Comparison of ENCODE assay signal across 11 cellular contexts in the genomic region with DNA sequence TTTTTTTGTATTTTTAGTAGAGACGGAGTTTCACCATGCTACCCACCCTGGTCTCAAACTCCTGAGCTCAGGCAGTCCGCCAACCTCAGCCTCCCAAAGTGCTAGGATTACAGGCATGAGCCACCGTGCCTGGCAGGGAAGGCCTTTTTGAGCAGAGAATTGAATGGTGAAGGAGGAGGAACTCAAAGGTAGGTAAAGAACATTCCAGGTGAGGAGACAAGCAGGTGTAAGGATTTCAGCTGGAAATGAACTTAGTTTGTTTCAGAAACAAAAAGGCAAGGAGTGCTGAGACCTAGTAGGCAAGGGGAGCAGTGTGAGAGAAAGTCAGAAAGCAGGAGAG. TPM values are rescaled to one million over a fixed set of nuclear protein-coding genes. Genes with fewer than 3 reads are reported as not detected.
DNase-seq lines count a peak whose midpoint lies in the region; ATAC-seq and TF ChIP-seq lines count a peak whose summit lies in the region.
"Had no signal": no experiment of that assay in that cellular context is flagged by ENCODE, and none has a peak within 500 bp of the region (broad histone marks: within the 10 kb centered on the region; RNA-seq: fewer than 3 reads in every experiment).

No MANE protein-coding gene starts in this region.

- DNase-seq in natural killer cell treated with Interleukin-12 subunit alpha and Interleukin-12 subunit beta and Interleukin-15 and Interleukin-18, amount 100 ng/mL, for 72 hours (ENCODE audit: low spot score), result no peak
- DNase-seq in natural killer cell, result no peak
- no peak for DNase-seq in RWPE2 (ENCODE audit: low spot score)
- no peak for DNase-seq in foreskin fibroblast
- no peak for DNase-seq in mesenteric fat pad (ENCODE audit: low spot score)
- DNase-seq in NCI-H1417 (lab: John Stamatoyannopoulos, UW), result no peak
- DNase-seq in NCI-H1092 (lab: John Stamatoyannopoulos, UW), result no peak
- no peak for DNase-seq in RKO (ENCODE audit: low spot score)
- DNase-seq: CD4-positive, alpha-beta memory T cell; MV-4-11 had no signal

- H3K4me3 Mint-ChIP-seq in natural killer cell treated with Interleukin-12 subunit alpha and Interleukin-12 subunit beta and Interleukin-15 and Interleukin-18, amount 100 ng/mL, for 72 hours, result peak overlapping the region; percentile 93
- no peak overlapping the region for H3K4me3 Mint-ChIP-seq in natural killer cell

- peaks cover 56% of the 10 kb centered on the region for H3K36me3 ChIP-seq in RWPE2 (ENCODE audit: low read depth)

- H3K4me1 Mint-ChIP-seq in natural killer cell treated with Interleukin-12 subunit alpha and Interleukin-12 subunit beta and Interleukin-15 and Interleukin-18, amount 100 ng/mL, for 72 hours (ENCODE audit: low read depth in 2 of 2), result peaks cover 15 to 17% of the 10 kb centered on the region in 2 donors
- H3K4me1 Mint-ChIP-seq in natural killer cell, result peaks cover 16 to 18% of the 10 kb centered on the region in 2 donors

- H3K4me3 ChIP-seq in RWPE2 (ENCODE audit: severe bottlenecking) (peak overlapping the region; percentile 12), foreskin fibroblast (ENCODE audit: low read depth in 1 of 2, low read length in 2 of 2) (peak overlapping the region; percentile 7 to 42)

- peaks cover 5% of the 10 kb centered on the region for H3K36me3 Mint-ChIP-seq in natural killer cell treated with Interleukin-12 subunit alpha and Interleukin-12 subunit beta and Interleukin-15 and Interleukin-18, amount 100 ng/mL, for 72 hours
- no peaks in the 10 kb centered on the region for H3K36me3 Mint-ChIP-seq in natural killer cell

- intact Hi-C loops in natural killer cell (cut with micrococcal nuclease), result no loop called here

- no peaks in the 10 kb centered on the region for H3K9me3 Mint-ChIP-seq in natural killer cell treated with Interleukin-12 subunit alpha and Interleukin-12 subunit beta and Interleukin-15 and Interleukin-18, amount 100 ng/mL, for 72 hours
- no peaks in the 10 kb centered on the region for H3K9me3 Mint-ChIP-seq in natural killer cell
- H3K9me3 Mint-ChIP-seq: CD4-positive, alpha-beta memory T cell had no signal

- peaks cover 8% of the 10 kb centered on the region for H3K4me1 ChIP-seq in RWPE2 (ENCODE audit: insufficient read depth, poor library complexity, severe bottlenecking)

- no peak overlapping the region for H3K27ac ChIP-seq in RWPE2 (ENCODE audit: poor library complexity, severe bottlenecking)

- H3K27me3 ChIP-seq in RWPE2 (ENCODE audit: insufficient read depth, poor library complexity, severe bottlenecking), result no peaks in the 10 kb centered on the region

- H3K27ac Mint-ChIP-seq in natural killer cell treated with Interleukin-12 subunit alpha and Interleukin-12 subunit beta and Interleukin-15 and Interleukin-18, amount 100 ng/mL, for 72 hours, result no peak overlapping the region
- no peak overlapping the region for H3K27ac Mint-ChIP-seq in natural killer cell

- H3K9me3 ChIP-seq in RWPE2 (ENCODE audit: severe bottlenecking), result no peaks in the 10 kb centered on the region

- no peak for ATAC-seq in natural killer cell treated with Interleukin-12 subunit alpha and Interleukin-12 subunit beta and Interleukin-15 and Interleukin-18, amount 100 ng/mL, for 72 hours
- ATAC-seq in natural killer cell (no peak), RWPE2 (ENCODE audit: low read depth) (no peak)
- ATAC-seq: left lobe of liver had no signal

- TF ChIP-seq CTCF in natural killer cell (IDR thresholded peaks at IDR 0.05) (no peak), RWPE2 (IDR thresholded peaks at IDR 0.05; ENCODE audit: poor library complexity, severe bottlenecking) (no peak), foreskin fibroblast (IDR thresholded peaks at IDR 0.05; ENCODE audit: low read depth, low read length) (no peak)

- H3K27me3 Mint-ChIP-seq in natural killer cell treated with Interleukin-12 subunit alpha and Interleukin-12 subunit beta and Interleukin-15 and Interleukin-18, amount 100 ng/mL, for 72 hours, result peaks cover 0 to 2% of the 10 kb centered on the region in 2 donors
- H3K27me3 Mint-ChIP-seq in natural killer cell (ENCODE audit: low read depth in 2 of 2), result peaks cover 0 to 2% of the 10 kb centered on the region in 2 donors
- H3K27me3 Mint-ChIP-seq: CD4-positive, alpha-beta memory T cell had no signal

RNA-seq across cellular contexts. Expression of a gene that starts 2.5 kb away (rescaled TPM):
- 10 to 100 TPM; 12.9 to 42.1 TPM for total RNA-seq in natural killer cell treated with Interleukin-12 subunit alpha and Interleukin-12 subunit beta and Interleukin-15 and Interleukin-18, amount 100 ng/mL, for 72 hours
- under 1 TPM; 0.13 to 0.59 (median 0.14) TPM for total RNA-seq in natural killer cell
- total RNA-seq in mesenteric fat pad, result not detected

Comparison
In these comparisons a context has a peak if more than half of its experiments do, and no peak if none do; other contexts are left out.
1. RNA of a gene that starts 2.5 kb away (total RNA-seq): 12.9 to 42.1 TPM in natural killer cell treated with Interleukin-12 subunit alpha and Interleukin-12 subunit beta and Interleukin-15 and Interleukin-18, amount 100 ng/mL, for 72 hours; 0.13 to 0.59 TPM in natural killer cell and not detected in mesenteric fat pad (single experiment); every median in the first group is over 4 times any median in the second.